8 cellular contexts compared by ENCODE assay signal in genomic region chr3:131794766-131795381, GRCh38.
DNase-seq lines count a peak whose midpoint lies in the region; ATAC-seq and TF ChIP-seq lines count a peak whose summit lies in the region.

No MANE protein-coding gene starts in this region.

- 38% methylated on average over 5 of the region's 5 CpGs for WGBS in prostate gland

- H3K36me3 ChIP-seq in CD4-positive, alpha-beta memory T cell (ENCODE audit: insufficient read depth, low read length), result no peaks in the 10 kb centered on the region
- H3K36me3 ChIP-seq in prostate gland, result no peaks in the 10 kb centered on the region

- H3K27me3 Mint-ChIP-seq in CD4-positive, alpha-beta memory T cell, result peaks cover 8 to 13% of the 10 kb centered on the region in 2 donors
- H3K27me3 Mint-ChIP-seq in activated CD8-positive, alpha-beta T cell treated with anti-CD3 and anti-CD28 coated beads for 36 hours, result peaks cover 13% of the 10 kb centered on the region

- no peaks in the 10 kb centered on the region for H3K27me3 ChIP-seq in CD4-positive, alpha-beta memory T cell (ENCODE audit: insufficient read depth, low read length)
- H3K27me3 ChIP-seq in prostate gland (replicated peaks; ENCODE audit: insufficient read depth), result no peaks in the 10 kb centered on the region

- no peak for TF ChIP-seq POLR2A in prostate gland (IDR thresholded peaks at IDR 0.05)

- H3K36me3 Mint-ChIP-seq in CD4-positive, alpha-beta memory T cell, result no peaks in the 10 kb centered on the region
- no peaks in the 10 kb centered on the region for H3K36me3 Mint-ChIP-seq in activated CD8-positive, alpha-beta T cell treated with anti-CD3 and anti-CD28 coated beads for 36 hours (ENCODE audit: low read depth)

- peak in 4 of 5 donors; percentile 11 to 33 (median 24) for DNase-seq in CD4-positive, alpha-beta memory T cell
- DNase-seq in GM13976 (ENCODE audit: low spot score) (peak; percentile 34), NCI-H1930 (lab: John Stamatoyannopoulos, UW) (peak; percentile 2 to 44), Right ventricle myocardium superior (no peak), prostate gland (ENCODE audit: low spot score) (peak; percentile 16), activated gamma-delta T cell (lab: John Stamatoyannopoulos, UW) (no peak)
- peak; percentile 24 for DNase-seq in activated CD8-positive, alpha-beta T cell treated with anti-CD3 and anti-CD28 coated beads for 36 hours

- ATAC-seq in HG02884 (IDR thresholded peaks at IDR 0.05; ENCODE audit: unreplicated experiment) (peak; percentile 59), Right ventricle myocardium superior (ENCODE audit: poor library complexity) (peak; percentile 83)
- peak; percentile 70 for ATAC-seq in activated CD8-positive, alpha-beta T cell treated with anti-CD3 and anti-CD28 coated beads for 36 hours

- no peak overlapping the region for H3K27ac Mint-ChIP-seq in CD4-positive, alpha-beta memory T cell
- H3K27ac Mint-ChIP-seq in activated CD8-positive, alpha-beta T cell treated with anti-CD3 and anti-CD28 coated beads for 36 hours, result no peak overlapping the region

- TF ChIP-seq CTCF in GM13976 (IDR thresholded peaks at IDR 0.05; ENCODE audit: borderline replicate concordance, control extremely low read depth, extremely low read depth, insufficient read depth, missing control alignments) (peak; percentile 72), prostate gland (IDR thresholded peaks at IDR 0.05) (peak; percentile 54 to 76 (median 70))
- TF ChIP-seq CTCF in activated CD8-positive, alpha-beta T cell treated with anti-CD3 and anti-CD28 coated beads for 36 hours (IDR thresholded peaks at IDR 0.05), result peak; percentile 83

- H3K4me3 Mint-ChIP-seq in CD4-positive, alpha-beta memory T cell, result no peak overlapping the region
- no peak overlapping the region for H3K4me3 Mint-ChIP-seq in activated CD8-positive, alpha-beta T cell treated with anti-CD3 and anti-CD28 coated beads for 36 hours

- H3K27ac ChIP-seq in CD4-positive, alpha-beta memory T cell (ENCODE audit: low read depth, low read length), result no peak overlapping the region
- H3K27ac ChIP-seq in prostate gland, result no peak overlapping the region

- in situ Hi-C loops in GM13976 (cut with MboI; ENCODE audit: low sequenced_read_pairs, unreplicated experiment), result loop anchor here (10.0 kb wide), 1 partner anchor 230 kb away; no protein-coding TSS in a partner anchor

- intact Hi-C loops in CD4-positive, alpha-beta memory T cell (cut with micrococcal nuclease), result no loop called here
- intact Hi-C loops in activated CD8-positive, alpha-beta T cell treated with anti-CD3 and anti-CD28 coated beads for 36 hours (cut with micrococcal nuclease), result loop anchor here (5.0 kb wide), 1 partner anchor 232 kb away; no protein-coding TSS in a partner anchor
- intact Hi-C loops in Right ventricle myocardium superior (cut with DNase I), result loop anchor here (2.0 kb wide), 1 partner anchor 234 kb away; no protein-coding TSS in a partner anchor
- intact Hi-C loops in prostate gland (cut with DNase I), result loop anchor here (2.0 to 10.0 kb wide), 2 partner anchors 234 to 380 kb away; no protein-coding TSS in a partner anchor

- no peaks in the 10 kb centered on the region for H3K9me3 ChIP-seq in CD4-positive, alpha-beta memory T cell (ENCODE audit: control insufficient read depth in 1 of 2, low read length in 2 of 2)
- no peaks in the 10 kb centered on the region for H3K9me3 ChIP-seq in prostate gland

- CTCF ChIA-PET in CD4-positive, alpha-beta memory T cell (lab: Charles Lee; ENCODE audit: partially characterized antibody), result interaction anchor here (0.9 to 2.7 kb wide), 12 partner anchors 9 to 762 kb away, joined by 3 to 10 read pairs (median 4); no protein-coding TSS in a partner anchor
- CTCF ChIA-PET in activated CD8-positive, alpha-beta T cell treated with anti-CD3 and anti-CD28 coated beads for 36 hours (lab: Charles Lee), result interaction anchor here (0.8 to 3.0 kb wide), 22 partner anchors 8 to 754 kb away, joined by 3 to 21 read pairs (median 3); partner anchors contain the start of gene CPNE4

- POLR2A ChIA-PET in CD4-positive, alpha-beta memory T cell (lab: Charles Lee; ENCODE audit: partially characterized antibody), result no interaction called here
- POLR2A ChIA-PET in activated CD8-positive, alpha-beta T cell treated with anti-CD3 and anti-CD28 coated beads for 36 hours (lab: Charles Lee), result no interaction called here

- H3K4me1 Mint-ChIP-seq in CD4-positive, alpha-beta memory T cell, result peaks cover 0 to 9% (median 6%) of the 10 kb centered on the region in 4 donors
- peaks cover 7% of the 10 kb centered on the region for H3K4me1 Mint-ChIP-seq in activated CD8-positive, alpha-beta T cell treated with anti-CD3 and anti-CD28 coated beads for 36 hours (ENCODE audit: low read depth)

- H3K4me1 ChIP-seq in CD4-positive, alpha-beta memory T cell (ENCODE audit: insufficient read depth, low read length), result no peaks in the 10 kb centered on the region
- no peaks in the 10 kb centered on the region for H3K4me1 ChIP-seq in prostate gland (replicated peaks)

- no peak overlapping the region for H3K4me3 ChIP-seq in CD4-positive, alpha-beta memory T cell (ENCODE audit: low read length in 2 of 2)
- H3K4me3 ChIP-seq in prostate gland, result no peak overlapping the region

- H3K9me3 Mint-ChIP-seq in CD4-positive, alpha-beta memory T cell, result no peaks in the 10 kb centered on the region
- H3K9me3 Mint-ChIP-seq in activated CD8-positive, alpha-beta T cell treated with anti-CD3 and anti-CD28 coated beads for 36 hours, result no peaks in the 10 kb centered on the region

Comparison
In these comparisons a context has a peak if more than half of its experiments do, and no peak if none do; other contexts are left out.
1. DNase-seq: peak in CD4-positive, alpha-beta memory T cell (4 of 5), GM13976 (single experiment), NCI-H1930 (2 of 2), activated CD8-positive, alpha-beta T cell treated with anti-CD3 and anti-CD28 coated beads for 36 hours (single experiment) and prostate gland (single experiment); none in Right ventricle myocardium superior (single experiment) and activated gamma-delta T cell (single experiment).
2. Peak in every context shown above with its lines, with median percentiles within 50 percentile points of each other: CTCF ChIP-seq and ATAC-seq.